Comparison of ENCODE assay signal across 8 cellular contexts in genomic region chr14:91946313-91947195, GRCh38. TPM values are rescaled to one million over a fixed set of nuclear protein-coding genes. Genes with fewer than 3 reads are reported as not detected.
DNase-seq lines count a peak whose midpoint lies in the region; ATAC-seq, FAIRE-seq and TF ChIP-seq lines count a peak whose summit lies in the region.

No MANE protein-coding gene starts in this region.

- H3K4me3 ChIP-seq in parathyroid adenoma (ENCODE audit: low read depth, low read length): peak overlapping the region; percentile 57

- H2AFZ ChIP-seq in parathyroid adenoma: peak overlapping the region; percentile 98

- peak overlapping the region; percentile 89 for H3K4me3 Mint-ChIP-seq in T-helper 2 cell treated with Interferon-gamma antibody and Interleukin-4, amounts not matched to agents 5 μg/mL and 100 μg/mL, for 36 hours
- peak overlapping the region; percentile 92 for H3K4me3 Mint-ChIP-seq in glutamatergic neuron (ENCODE audit: unreplicated experiment)

- no peak for FAIRE-seq in H54 (lab: Jason Lieb, UNC)

- no peaks in the 10 kb centered on the region for H3K4me1 ChIP-seq in parathyroid adenoma

- no peaks in the 10 kb centered on the region for H3K9me3 Mint-ChIP-seq in T-helper 2 cell treated with Interferon-gamma antibody and Interleukin-4, amounts not matched to agents 5 μg/mL and 100 μg/mL, for 36 hours
- H3K9me3 Mint-ChIP-seq in glutamatergic neuron (ENCODE audit: unreplicated experiment): peaks cover 3% of the 10 kb centered on the region

- DNase-seq in ELR (ENCODE audit: low read depth) (peak; percentile 38), glutamatergic neuron (no peak), H54 (ENCODE audit: insufficient read length, low spot score) (no peak), inferior parietal cortex (ENCODE audit: extremely low spot score) (no peak), NCI-H146 treated with DMSO at 0.1 percent for 48 hours (lab: John Stamatoyannopoulos, UW; ENCODE audit: unreplicated experiment) (no peak)
- DNase-seq in T-helper 2 cell treated with Interferon-gamma antibody and Interleukin-4, amounts not matched to agents 5 μg/mL and 100 μg/mL, for 36 hours (ENCODE audit: low spot score): no peak

- no peak overlapping the region for H3K9ac ChIP-seq in parathyroid adenoma

- peak overlapping the region; percentile 41 for H3K27ac ChIP-seq in parathyroid adenoma

- H3K36me3 Mint-ChIP-seq in T-helper 2 cell treated with Interferon-gamma antibody and Interleukin-4, amounts not matched to agents 5 μg/mL and 100 μg/mL, for 36 hours (ENCODE audit: low read depth): no peaks in the 10 kb centered on the region
- no peaks in the 10 kb centered on the region for H3K36me3 Mint-ChIP-seq in glutamatergic neuron (ENCODE audit: unreplicated experiment)

- H3K9me3 ChIP-seq in parathyroid adenoma (ENCODE audit: control insufficient read depth, low read length): no peaks in the 10 kb centered on the region

- TF ChIP-seq CTCF in glutamatergic neuron (IDR thresholded peaks at IDR 0.05; ENCODE audit: partially characterized antibody, unreplicated experiment) (no peak), parathyroid adenoma (IDR thresholded peaks at IDR 0.05) (no peak)

- no peaks in the 10 kb centered on the region for H3K27me3 ChIP-seq in parathyroid adenoma (ENCODE audit: control insufficient read depth, insufficient read depth, low read length)

- H3K79me2 ChIP-seq in parathyroid adenoma: no peaks in the 10 kb centered on the region

- peaks cover 12% of the 10 kb centered on the region for H3K4me1 Mint-ChIP-seq in T-helper 2 cell treated with Interferon-gamma antibody and Interleukin-4, amounts not matched to agents 5 μg/mL and 100 μg/mL, for 36 hours (ENCODE audit: low read depth)
- peaks cover 3% of the 10 kb centered on the region for H3K4me1 Mint-ChIP-seq in glutamatergic neuron (ENCODE audit: low read depth, unreplicated experiment)

- no peak for ATAC-seq in GM18907 (IDR thresholded peaks at IDR 0.05; ENCODE audit: unreplicated experiment)

- no peak for TF ChIP-seq POLR2A in H54 (IDR thresholded peaks at IDR 0.05; ENCODE audit: low read depth, low read length)

- no peaks in the 10 kb centered on the region for H3K36me3 ChIP-seq in parathyroid adenoma (ENCODE audit: control insufficient read depth, insufficient read depth, low read length)

- H3K27me3 Mint-ChIP-seq in T-helper 2 cell treated with Interferon-gamma antibody and Interleukin-4, amounts not matched to agents 5 μg/mL and 100 μg/mL, for 36 hours (ENCODE audit: low read depth): peaks cover 36% of the 10 kb centered on the region
- H3K27me3 Mint-ChIP-seq in glutamatergic neuron (ENCODE audit: unreplicated experiment): peaks cover 8% of the 10 kb centered on the region

- H3K27ac Mint-ChIP-seq in T-helper 2 cell treated with Interferon-gamma antibody and Interleukin-4, amounts not matched to agents 5 μg/mL and 100 μg/mL, for 36 hours: no peak overlapping the region
- H3K27ac Mint-ChIP-seq in glutamatergic neuron (ENCODE audit: unreplicated experiment): no peak overlapping the region

- H3K4me2 ChIP-seq in parathyroid adenoma (ENCODE audit: low read length): peak overlapping the region; percentile 79

RNA-seq across cellular contexts. Expression of gene FBLN5, which starts 0.9 kb away (rescaled TPM):
- not detected for total RNA-seq in glutamatergic neuron (ENCODE audit: unreplicated experiment)
